In genomic region chr10:121525276-121526039, GRCh38 we compare ENCODE assay signal across 1 cellular context.
TF ChIP-seq lines count a peak whose summit lies in the region.

No MANE protein-coding gene starts in this region.

TF ChIP-seq in HEK293, 187 proteins besides CTCF, POLR2A, EP300 and RAD21 (continued from another document):
- TF ChIP-seq SP7 (tag by site-specific recombination; IDR thresholded peaks at IDR 0.05) (peak; percentile 53), MYNN (tag by site-specific recombination; IDR thresholded peaks at IDR 0.05; ENCODE audit: borderline replicate concordance) (no peak), ZNF596 (tag by site-specific recombination; IDR thresholded peaks at IDR 0.05) (0 out of 2 replicates have a peak, but pooled peaks have one; percentile 45), ZNF629 (tag by site-specific recombination; IDR thresholded peaks at IDR 0.05) (peak; percentile 41; the same call in 1 of the 2 replicates), IKZF3 (tag by site-specific recombination; IDR thresholded peaks at IDR 0.05) (0 out of 2 replicates have a peak, but pooled peaks have one; percentile 32), ZNF266 (tag by site-specific recombination; IDR thresholded peaks at IDR 0.05; ENCODE audit: low read depth) (no peak), ZNF580 (tag by site-specific recombination; IDR thresholded peaks at IDR 0.05) (peak; percentile 34; the same call in 1 of the 2 replicates), WT1 (tag by site-specific recombination; IDR thresholded peaks at IDR 0.05) (peak; percentile 74), ZNF600 (tag by site-specific recombination; IDR thresholded peaks at IDR 0.05) (0 out of 2 replicates have a peak, but pooled peaks have one; percentile 23), PRDM1 (tag by site-specific recombination; IDR thresholded peaks at IDR 0.05) (peak; percentile 22; the same call in 1 of the 2 replicates), BCL6B (tag by site-specific recombination; IDR thresholded peaks at IDR 0.05) (0 out of 2 replicates have a peak, but pooled peaks have one; percentile 34), ZNF571 (tag by site-specific recombination; IDR thresholded peaks at IDR 0.05) (no peak), HOXD13 (CRISPR knock-in tag; IDR thresholded peaks at IDR 0.05; ENCODE audit: borderline replicate concordance) (no peak), ZNF529 (tag by site-specific recombination; IDR thresholded peaks at IDR 0.05; ENCODE audit: insufficient replicate concordance) (no peak), GFI1B (tag by site-specific recombination; IDR thresholded peaks at IDR 0.05) (no peak), GLIS1 (tag by site-specific recombination; IDR thresholded peaks at IDR 0.05) (peak; percentile 71), ZNF18 (tag by site-specific recombination; IDR thresholded peaks at IDR 0.05) (peak; percentile 41; the same call in 1 of the 2 replicates), FEZF1 (tag by site-specific recombination; IDR thresholded peaks at IDR 0.05) (peak; percentile 83), ZBTB49 (tag by site-specific recombination; IDR thresholded peaks at IDR 0.05; ENCODE audit: low read depth) (no peak), ZNF792 (tag by site-specific recombination; IDR thresholded peaks at IDR 0.05) (no peak), ZNF837 (tag by site-specific recombination; IDR thresholded peaks at IDR 0.05) (no peak), ZNF555 (tag by site-specific recombination; conservative IDR thresholded peaks at IDR 0.05) (no peak), ZNF449 (tag by site-specific recombination; IDR thresholded peaks at IDR 0.05) (peak; percentile 87), ZNF514 (tag by site-specific recombination; IDR thresholded peaks at IDR 0.05) (no peak), PRDM4 (tag by site-specific recombination; IDR thresholded peaks at IDR 0.05) (peak; percentile 45), ZNF843 (tag by site-specific recombination; IDR thresholded peaks at IDR 0.05) (peak; percentile 68; the same call in 1 of the 2 replicates), OSR2 (tag by site-specific recombination; IDR thresholded peaks at IDR 0.05) (peak; percentile 35; the same call in 1 of the 2 replicates), PRDM10 (tag by site-specific recombination; IDR thresholded peaks at IDR 0.05) (no peak), ZNF561 (tag by site-specific recombination; IDR thresholded peaks at IDR 0.05; ENCODE audit: borderline replicate concordance) (peak; percentile 72; the same call in 1 of the 2 replicates), ZNF366 (tag by site-specific recombination; conservative IDR thresholded peaks at IDR 0.05) (0 out of 2 replicates have a peak, but pooled peaks have one; percentile 32), ZBTB17 (tag by site-specific recombination; IDR thresholded peaks at IDR 0.05) (peak; percentile 69), ZNF423 (tag by site-specific recombination; IDR thresholded peaks at IDR 0.05) (0 out of 2 replicates have a peak, but pooled peaks have one; percentile 35), ZBTB44 (tag by site-specific recombination; IDR thresholded peaks at IDR 0.05) (peak; percentile 21; the same call in 1 of the 2 replicates), MEIS1 (CRISPR knock-in tag; IDR thresholded peaks at IDR 0.05; ENCODE audit: borderline replicate concordance) (no peak), ZNF175 (tag by site-specific recombination; IDR thresholded peaks at IDR 0.05) (no peak), ZIC2 (tag by site-specific recombination; IDR thresholded peaks at IDR 0.05) (peak; percentile 52), ZSCAN30 (tag by site-specific recombination; IDR thresholded peaks at IDR 0.05) (peak; percentile 77; the same call in 1 of the 2 replicates)
